In genomic region chr18:68298340-68298739, GRCh38 we compare ENCODE assay signal across 18 cellular contexts.
"Had no signal": no experiment of that assay in that cellular context is flagged by ENCODE, and none has a peak within 500 bp of the region (broad histone marks: within the 10 kb centered on the region; RNA-seq: fewer than 3 reads in every experiment).

No MANE protein-coding gene starts in this region.

- ATAC-seq: left ventricle myocardium superior; right cardiac atrium; stimulated activated effector memory CD8-positive, alpha-beta T cell treated with anti-CD3 and anti-CD28 coated beads, Interleukin-12 subunit alpha, Interleukin-12 subunit beta, amount 100 ng/mL, for 72 hours had no signal

- H3K27ac Mint-ChIP-seq: activated naive CD8-positive, alpha-beta T cell treated with anti-CD3 and anti-CD28 coated beads for 36 hours; activated T-cell treated with anti-CD3 and anti-CD28 coated beads, Interleukin-2, amount 50 U/mL, for 24 hours; immature natural killer cell; stimulated activated effector memory CD8-positive, alpha-beta T cell treated with anti-CD3 and anti-CD28 coated beads, Interleukin-12 subunit alpha, Interleukin-12 subunit beta, amount 100 ng/mL, for 72 hours; T-helper 2 cell treated with Interferon-gamma antibody and Interleukin-4, amounts not matched to agents 5 μg/mL and 100 μg/mL, for 36 hours had no signal

- H3K9me3 Mint-ChIP-seq: activated naive CD8-positive, alpha-beta T cell treated with anti-CD3 and anti-CD28 coated beads for 36 hours; T-helper 2 cell treated with Interferon-gamma antibody and Interleukin-4, amounts not matched to agents 5 μg/mL and 100 μg/mL, for 36 hours had no signal

- H3K4me1 Mint-ChIP-seq: activated naive CD8-positive, alpha-beta T cell treated with anti-CD3 and anti-CD28 coated beads for 36 hours; immature natural killer cell; neural crest cell; stimulated activated effector memory CD8-positive, alpha-beta T cell treated with anti-CD3 and anti-CD28 coated beads, Interleukin-12 subunit alpha, Interleukin-12 subunit beta, amount 100 ng/mL, for 72 hours had no signal

- H3K4me1 ChIP-seq: tibial artery, vagina had no signal

- H3K27me3 Mint-ChIP-seq: activated naive CD8-positive, alpha-beta T cell treated with anti-CD3 and anti-CD28 coated beads for 36 hours; activated T-cell treated with anti-CD3 and anti-CD28 coated beads, Interleukin-2, amount 50 U/mL, for 24 hours had no signal

- H3K4me3 Mint-ChIP-seq: activated naive CD8-positive, alpha-beta T cell treated with anti-CD3 and anti-CD28 coated beads for 36 hours; activated T-cell treated with anti-CD3 and anti-CD28 coated beads, Interleukin-2, amount 50 U/mL, for 24 hours; immature natural killer cell; neural crest cell; stimulated activated effector memory CD8-positive, alpha-beta T cell treated with anti-CD3 and anti-CD28 coated beads, Interleukin-12 subunit alpha, Interleukin-12 subunit beta, amount 100 ng/mL, for 72 hours; T-helper 2 cell treated with Interferon-gamma antibody and Interleukin-4, amounts not matched to agents 5 μg/mL and 100 μg/mL, for 36 hours had no signal

- H3K27me3 ChIP-seq: brain microvascular endothelial cell, tibial artery, vagina had no signal

- H3K36me3 ChIP-seq: brain microvascular endothelial cell, tibial artery, vagina had no signal

- H3K4me3 ChIP-seq: dorsolateral prefrontal cortex, tibial artery, vagina had no signal

- H3K27ac ChIP-seq: brain microvascular endothelial cell, dorsolateral prefrontal cortex, tibial artery, vagina had no signal

- H3K9me3 ChIP-seq: tibial artery, vagina had no signal

- DNase-seq: activated CD4-positive, alpha-beta T cell treated with anti-CD3 and anti-CD28 coated beads, Interleukin-2, amount 50 U/mL, for 4 hours; activated CD4-positive, CD25-positive, alpha-beta regulatory T cell treated with anti-CD3 and anti-CD28 coated beads, Interleukin-2, amount 50 U/mL, for 72 hours; activated gamma-delta T cell; activated naive CD8-positive, alpha-beta T cell treated with anti-CD3 and anti-CD28 coated beads for 36 hours; activated T-cell treated with anti-CD3 and anti-CD28 coated beads, Interleukin-2, amount 50 U/mL, for 24 hours; brain microvascular endothelial cell; dorsolateral prefrontal cortex; glutamatergic neuron; immature natural killer cell; left ventricle myocardium superior; mesendoderm; posterior cingulate gyrus; right cardiac atrium; tibial artery had no signal

- H3K36me3 Mint-ChIP-seq: activated naive CD8-positive, alpha-beta T cell treated with anti-CD3 and anti-CD28 coated beads for 36 hours; immature natural killer cell; stimulated activated effector memory CD8-positive, alpha-beta T cell treated with anti-CD3 and anti-CD28 coated beads, Interleukin-12 subunit alpha, Interleukin-12 subunit beta, amount 100 ng/mL, for 72 hours had no signal
